Comparison of ENCODE assay signal across 8 cellular contexts in the genomic region with DNA sequence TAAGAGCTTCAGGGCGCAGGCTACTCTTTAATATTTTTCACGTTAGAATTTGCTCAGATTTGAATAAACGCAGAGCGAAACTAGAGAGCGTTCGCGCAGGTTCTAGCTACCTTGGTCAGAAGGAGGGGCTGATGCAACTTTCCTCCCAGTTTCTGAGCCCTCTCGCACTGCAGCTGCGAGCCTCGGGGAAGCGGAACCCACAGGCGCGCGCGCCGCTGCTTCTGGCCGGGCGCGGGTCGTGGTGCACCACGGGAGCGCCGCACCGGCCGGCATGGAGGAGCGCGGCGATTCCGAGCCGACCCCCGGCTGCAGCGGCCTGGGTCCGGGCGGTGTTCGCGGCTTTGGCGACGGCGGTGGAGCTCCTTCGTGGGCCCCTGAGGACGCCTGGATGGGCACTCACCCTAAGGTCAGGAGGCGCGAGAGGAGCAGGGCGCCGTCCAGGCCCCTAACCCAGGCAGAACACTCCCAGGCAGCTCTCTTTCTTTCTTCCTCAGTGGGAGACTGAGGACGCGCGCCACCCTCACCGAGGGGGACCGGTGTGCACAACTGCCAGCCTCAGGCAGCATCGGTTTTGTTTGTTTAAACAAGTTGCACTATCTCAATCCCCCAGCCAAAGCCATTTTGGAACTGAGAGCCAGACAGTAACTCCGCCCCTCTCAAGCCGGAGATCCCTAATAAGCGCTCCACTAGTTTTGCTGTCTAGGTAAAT. TPM values are rescaled to one million over a fixed set of nuclear protein-coding genes. Genes with fewer than 3 reads are reported as not detected.
DNase-seq lines count a peak whose midpoint lies in the region; ATAC-seq and TF ChIP-seq lines count a peak whose summit lies in the region.

A gene (plus strand): TSS at position 246 of the 709 bp plus-strand sequence. CDS start 26 bp downstream, at position 272.

- no peak for TF ChIP-seq CTCF in AG09309 (IDR thresholded peaks at IDR 0.05; ENCODE audit: control insufficient read depth, insufficient read depth, low read depth, low read length, missing control alignments)
- no peak for TF ChIP-seq CTCF in chondrocyte (IDR thresholded peaks at IDR 0.05)

- peaks cover 12% of the 10 kb centered on the region for H3K36me3 Mint-ChIP-seq in chondrocyte (ENCODE audit: low read depth)

- DNase-seq in AG09309 (ENCODE audit: low read depth) (no peak), NCI-H446 (lab: John Stamatoyannopoulos, UW) (peak; percentile 48 to 86), chondrocyte (ENCODE audit: low spot score) (peak; percentile 90), left colon (peak; percentile 76 to 82)
- DNase-seq in activated CD4-positive, CD25-positive, alpha-beta regulatory T cell treated with anti-CD3 and anti-CD28 coated beads, Interleukin-2, amount 50 U/mL, for 72 hours, result peak; percentile 73
- peak; percentile 73 for DNase-seq in stimulated activated CD4-positive, alpha-beta T cell treated with anti-CD3 and anti-CD28 coated beads, Interleukin-2, amount 100 ng/mL, for 4 hours (ENCODE audit: low read depth)

- peaks cover 46% of the 10 kb centered on the region for H3K4me1 Mint-ChIP-seq in chondrocyte (ENCODE audit: low read depth)

- H3K9me3 Mint-ChIP-seq in chondrocyte (ENCODE audit: low read depth), result peaks cover 3% of the 10 kb centered on the region

- H3K27me3 Mint-ChIP-seq in chondrocyte (ENCODE audit: low read depth), result no peaks in the 10 kb centered on the region

- peak within 1 kb of the TSS; percentile 99 for H3K4me3 Mint-ChIP-seq in chondrocyte (ENCODE audit: unreplicated experiment)

- intact Hi-C loops in left colon (cut with DNase I, micrococcal nuclease), result no loop called here

- H3K4me3 ChIP-seq in AG09309 (ENCODE audit: control insufficient read depth, low read depth, low read length), result peak within 1 kb of the TSS; percentile 85

- H3K27ac Mint-ChIP-seq in chondrocyte (ENCODE audit: unreplicated experiment), result peak within 1 kb of the TSS; percentile 99

- ATAC-seq in GM18907 (IDR thresholded peaks at IDR 0.05; ENCODE audit: unreplicated experiment) (peak; percentile 98), HG03159 (IDR thresholded peaks at IDR 0.05; ENCODE audit: unreplicated experiment) (peak; percentile 99), left colon (peak; percentile 99)

RNA-seq across cellular contexts. Expression of the gene that starts here (rescaled TPM):
- total RNA-seq in chondrocyte (38.8 to 41.5 TPM (median 40.6 TPM) in 3 replicates), left colon (10 to 100 TPM in 1 of 2 donors, 1 to 10 TPM in 1; 9.5 to 11.1 TPM)
